Comparison of ENCODE assay signal across 14 cellular contexts in the genomic region with DNA sequence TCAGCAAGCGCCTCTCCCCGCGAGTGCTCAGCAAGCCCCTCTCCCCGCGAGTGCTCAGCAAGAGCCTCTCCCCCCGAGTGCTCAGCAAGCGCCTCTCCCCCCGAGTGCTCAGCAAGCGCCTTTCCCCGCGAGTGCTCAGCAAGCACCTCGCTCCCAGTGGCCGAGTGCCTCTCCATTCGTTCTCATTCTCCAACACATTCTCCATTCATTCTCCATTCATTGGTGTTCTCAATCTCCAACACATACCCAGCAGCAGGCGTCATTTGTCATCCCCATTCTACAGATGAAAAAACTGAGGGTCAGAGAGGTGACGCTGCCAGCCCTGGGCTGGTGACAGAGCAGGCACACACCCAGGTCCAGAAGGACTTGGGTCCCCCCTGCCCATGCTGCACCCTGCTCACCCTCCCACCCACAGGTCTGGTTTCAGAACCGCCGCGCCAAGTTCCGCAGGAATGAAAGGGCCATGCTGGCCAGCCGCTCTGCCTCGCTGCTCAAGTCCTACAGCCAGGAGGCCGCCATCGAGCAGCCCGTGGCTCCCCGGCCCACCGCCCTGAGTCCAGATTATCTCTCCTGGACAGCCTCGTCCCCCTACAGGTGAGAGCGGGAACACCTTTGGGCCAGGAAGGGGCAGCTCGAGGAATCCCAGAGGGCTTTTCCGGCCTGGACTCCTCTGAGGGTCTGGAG. TPM values are rescaled to one million over a fixed set of nuclear protein-coding genes. Genes with fewer than 3 reads are reported as not detected.
A peak's percentile ranks its signal among the peaks of the same experiment; 100 is the strongest.
DNase-seq lines count a peak whose midpoint lies in the region; ATAC-seq and TF ChIP-seq lines count a peak whose summit lies in the region.
"Had no signal": no experiment of that assay in that cellular context is flagged by ENCODE, and none has a peak within 500 bp of the region (broad histone marks: within the 10 kb centered on the region; RNA-seq: fewer than 3 reads in every experiment).

No MANE protein-coding gene starts in this region.

- no peak overlapping the region for H3K27ac ChIP-seq in RWPE2 (ENCODE audit: poor library complexity, severe bottlenecking)

- H3K36me3 Mint-ChIP-seq in glutamatergic neuron (ENCODE audit: unreplicated experiment) = no peaks in the 10 kb centered on the region
- H3K36me3 Mint-ChIP-seq: brain had no signal

- DNase-seq in 8988T = peak; percentile 71
- DNase-seq in RWPE2 (ENCODE audit: low spot score) = no peak
- DNase-seq in glutamatergic neuron = peak; percentile 45
- DNase-seq in activated CD8-positive, alpha-beta memory T cell treated with anti-CD3 and anti-CD28 coated beads, Interleukin-2, amount 50 U/mL, for 4 hours = no peak
- no peak for DNase-seq in activated CD4-positive, alpha-beta T cell treated with anti-CD3 and anti-CD28 coated beads for 4 hours
- DNase-seq: NCI-H2029; stimulated activated CD4-positive, alpha-beta T cell treated with anti-CD3 and anti-CD28 coated beads, Interleukin-2, amount 100 ng/mL, for 48 hours; stimulated activated naive CD8-positive, alpha-beta T cell treated with anti-CD3 and anti-CD28 coated beads, Interleukin-15, amount 100 ng/mL, for 72 hours had no signal

- ATAC-seq in RWPE2 (ENCODE audit: low read depth) (no peak; the same call in 2 of the 3 replicates), GM19455 (IDR thresholded peaks at IDR 0.05; ENCODE audit: unreplicated experiment) (no peak), HG02884 (IDR thresholded peaks at IDR 0.05; ENCODE audit: unreplicated experiment) (no peak)
- ATAC-seq: left lobe of liver; stimulated activated naive CD8-positive, alpha-beta T cell treated with anti-CD3 and anti-CD28 coated beads, Interleukin-15, amount 100 ng/mL, for 72 hours had no signal

- H3K4me3 ChIP-seq in RWPE2 (ENCODE audit: severe bottlenecking) = no peak overlapping the region

- no peaks in the 10 kb centered on the region for H3K4me1 ChIP-seq in RWPE2 (ENCODE audit: insufficient read depth, poor library complexity, severe bottlenecking)

- H3K36me3 ChIP-seq in RWPE2 (ENCODE audit: low read depth) = no peaks in the 10 kb centered on the region

- H3K27me3 ChIP-seq in RWPE2 (ENCODE audit: insufficient read depth, poor library complexity, severe bottlenecking) = no peaks in the 10 kb centered on the region

- no peak overlapping the region for H3K4me3 Mint-ChIP-seq in glutamatergic neuron (ENCODE audit: unreplicated experiment)
- H3K4me3 Mint-ChIP-seq: brain; stimulated activated naive CD8-positive, alpha-beta T cell treated with anti-CD3 and anti-CD28 coated beads, Interleukin-15, amount 100 ng/mL, for 72 hours had no signal

- H3K27ac Mint-ChIP-seq in glutamatergic neuron (ENCODE audit: unreplicated experiment) = no peak overlapping the region
- H3K27ac Mint-ChIP-seq: brain; stimulated activated naive CD8-positive, alpha-beta T cell treated with anti-CD3 and anti-CD28 coated beads, Interleukin-15, amount 100 ng/mL, for 72 hours had no signal

- H3K9me3 Mint-ChIP-seq in glutamatergic neuron (ENCODE audit: unreplicated experiment) = peaks cover 1% of the 10 kb centered on the region
- H3K9me3 Mint-ChIP-seq: brain; stimulated activated naive CD8-positive, alpha-beta T cell treated with anti-CD3 and anti-CD28 coated beads, Interleukin-15, amount 100 ng/mL, for 72 hours had no signal

- H3K4me1 Mint-ChIP-seq in glutamatergic neuron (ENCODE audit: low read depth, unreplicated experiment) = peaks cover 2% of the 10 kb centered on the region
- H3K4me1 Mint-ChIP-seq: stimulated activated naive CD8-positive, alpha-beta T cell treated with anti-CD3 and anti-CD28 coated beads, Interleukin-15, amount 100 ng/mL, for 72 hours had no signal

- H3K9me3 ChIP-seq in RWPE2 (ENCODE audit: severe bottlenecking) = no peaks in the 10 kb centered on the region

- TF ChIP-seq CTCF in GM12873 (IDR thresholded peaks at IDR 0.05; ENCODE audit: insufficient read depth, low read depth, low read length, missing control alignments) (peak; percentile 39), RWPE2 (IDR thresholded peaks at IDR 0.05; ENCODE audit: poor library complexity, severe bottlenecking) (peak; percentile 18), glutamatergic neuron (IDR thresholded peaks at IDR 0.05; ENCODE audit: partially characterized antibody, unreplicated experiment) (peak; percentile 74)

- H3K27me3 Mint-ChIP-seq in glutamatergic neuron (ENCODE audit: unreplicated experiment) = peaks cover 5% of the 10 kb centered on the region

RNA-seq across cellular contexts. Expression of a gene that starts 32.5 kb away (rescaled TPM):
- 1.0 TPM for total RNA-seq in glutamatergic neuron (ENCODE audit: unreplicated experiment)
- total RNA-seq: left lobe of liver had no signal

RNA-seq across cellular contexts. Expression of a gene that starts 54.9 kb away (rescaled TPM):
- 2.3 TPM for total RNA-seq in glutamatergic neuron (ENCODE audit: unreplicated experiment)
- total RNA-seq: left lobe of liver, RPMI7951 had no signal

Comparison
In these comparisons a context has a peak if more than half of its experiments do, and no peak if none do; other contexts are left out.
1. DNase-seq: peak in 8988T (single experiment) and glutamatergic neuron (single experiment); none in RWPE2 (single experiment), activated CD8-positive, alpha-beta memory T cell treated with anti-CD3 and anti-CD28 coated beads, Interleukin-2, amount 50 U/mL, for 4 hours (single experiment) and activated CD4-positive, alpha-beta T cell treated with anti-CD3 and anti-CD28 coated beads for 4 hours (0 of 2).
2. CTCF ChIP-seq: peak in every context shown above with its lines; median percentile 74 in glutamatergic neuron; 39 in GM12873; 18 in RWPE2.